ENCODE assay signal across 1 cellular context in genomic region chr11:68890490-68891231, GRCh38.
TF ChIP-seq lines count a peak whose summit lies in the region.

No MANE protein-coding gene starts in this region.

TF ChIP-seq in A549, 52 proteins besides CTCF, POLR2A, EP300 and RAD21:
- TF ChIP-seq CHD2 (IDR thresholded peaks at IDR 0.05; ENCODE audit: low read length, partially characterized antibody) = no peak
- TF ChIP-seq EHF (CRISPR knock-in tag; IDR thresholded peaks at IDR 0.05) = no peak
- no peak for TF ChIP-seq POLR2AphosphoS2 (conservative IDR thresholded peaks at IDR 0.05; ENCODE audit: low read length)
- no peak for TF ChIP-seq NPAS2 (CRISPR knock-in tag; IDR thresholded peaks at IDR 0.05; ENCODE audit: borderline replicate concordance)
- no peak for TF ChIP-seq CHD4 (IDR thresholded peaks at IDR 0.05; ENCODE audit: borderline replicate concordance)
- TF ChIP-seq GATA3 (IDR thresholded peaks at IDR 0.05; ENCODE audit: borderline replicate concordance) = no peak
- no peak for TF ChIP-seq HOXB5 (CRISPR knock-in tag; IDR thresholded peaks at IDR 0.05)
- TF ChIP-seq ZSCAN20 (CRISPR knock-in tag; IDR thresholded peaks at IDR 0.05) = no peak
- TF ChIP-seq, protein P1, sequence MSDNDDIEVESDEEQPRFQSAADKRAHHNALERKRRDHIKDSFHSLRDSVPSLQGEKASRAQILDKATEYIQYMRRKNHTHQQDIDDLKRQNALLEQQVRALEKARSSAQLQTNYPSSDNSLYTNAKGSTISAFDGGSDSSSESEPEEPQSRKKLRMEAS (IDR thresholded peaks at IDR 0.05) = no peak
- TF ChIP-seq FOXS1 (CRISPR knock-in tag; IDR thresholded peaks at IDR 0.05) = no peak
- no peak for TF ChIP-seq CBX8 (IDR thresholded peaks at IDR 0.05)
